1 cellular context compared by ENCODE assay signal in the genomic region with DNA sequence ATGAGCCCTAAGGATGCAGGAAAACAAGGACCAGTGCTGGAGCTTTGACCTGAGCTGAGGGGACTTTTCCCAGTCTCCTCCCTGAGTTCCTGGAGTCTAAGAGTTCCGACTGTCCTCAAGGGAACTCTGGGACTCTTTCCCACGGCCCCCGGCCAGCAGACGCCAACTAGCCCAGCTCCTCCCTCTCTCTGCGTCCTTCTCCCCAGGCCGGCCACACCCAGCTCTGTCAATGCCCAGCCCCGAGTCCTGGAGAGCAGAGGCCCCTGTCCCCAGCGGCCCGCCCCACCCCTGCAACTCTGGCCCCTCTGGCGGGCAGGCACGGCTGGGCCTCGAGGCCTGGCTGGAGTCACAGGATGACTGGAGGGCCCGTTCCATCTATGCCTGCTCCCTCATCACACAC.
TF ChIP-seq lines count a peak whose summit lies in the region.

No MANE protein-coding gene starts in this region.

TF ChIP-seq in K562, 482 proteins besides CTCF, POLR2A, EP300 and RAD21:
- TF ChIP-seq, protein P1, sequence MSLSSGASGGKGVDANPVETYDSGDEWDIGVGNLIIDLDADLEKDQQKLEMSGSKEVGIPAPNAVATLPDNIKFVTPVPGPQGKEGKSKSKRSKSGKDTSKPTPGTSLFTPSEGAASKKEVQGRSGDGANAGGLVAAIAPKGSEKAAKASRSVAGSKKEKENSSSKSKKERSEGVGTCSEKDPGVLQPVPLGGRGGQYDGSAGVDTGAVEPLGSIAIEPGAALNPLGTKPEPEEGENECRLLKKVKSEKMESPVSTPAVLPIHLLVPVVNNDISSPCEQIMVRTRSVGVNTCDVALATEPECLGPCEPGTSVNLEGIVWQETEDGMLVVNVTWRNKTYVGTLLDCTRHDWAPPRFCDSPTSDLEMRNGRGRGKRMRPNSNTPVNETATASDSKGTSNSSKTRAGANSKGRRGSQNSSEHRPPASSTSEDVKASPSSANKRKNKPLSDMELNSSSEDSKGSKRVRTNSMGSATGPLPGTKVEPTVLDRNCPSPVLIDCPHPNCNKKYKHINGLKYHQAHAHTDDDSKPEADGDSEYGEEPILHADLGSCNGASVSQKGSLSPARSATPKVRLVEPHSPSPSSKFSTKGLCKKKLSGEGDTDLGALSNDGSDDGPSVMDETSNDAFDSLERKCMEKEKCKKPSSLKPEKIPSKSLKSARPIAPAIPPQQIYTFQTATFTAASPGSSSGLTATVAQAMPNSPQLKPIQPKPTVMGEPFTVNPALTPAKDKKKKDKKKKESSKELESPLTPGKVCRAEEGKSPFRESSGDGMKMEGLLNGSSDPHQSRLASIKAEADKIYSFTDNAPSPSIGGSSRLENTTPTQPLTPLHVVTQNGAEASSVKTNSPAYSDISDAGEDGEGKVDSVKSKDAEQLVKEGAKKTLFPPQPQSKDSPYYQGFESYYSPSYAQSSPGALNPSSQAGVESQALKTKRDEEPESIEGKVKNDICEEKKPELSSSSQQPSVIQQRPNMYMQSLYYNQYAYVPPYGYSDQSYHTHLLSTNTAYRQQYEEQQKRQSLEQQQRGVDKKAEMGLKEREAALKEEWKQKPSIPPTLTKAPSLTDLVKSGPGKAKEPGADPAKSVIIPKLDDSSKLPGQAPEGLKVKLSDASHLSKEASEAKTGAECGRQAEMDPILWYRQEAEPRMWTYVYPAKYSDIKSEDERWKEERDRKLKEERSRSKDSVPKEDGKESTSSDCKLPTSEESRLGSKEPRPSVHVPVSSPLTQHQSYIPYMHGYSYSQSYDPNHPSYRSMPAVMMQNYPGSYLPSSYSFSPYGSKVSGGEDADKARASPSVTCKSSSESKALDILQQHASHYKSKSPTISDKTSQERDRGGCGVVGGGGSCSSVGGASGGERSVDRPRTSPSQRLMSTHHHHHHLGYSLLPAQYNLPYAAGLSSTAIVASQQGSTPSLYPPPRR (CRISPR knock-in tag; IDR thresholded peaks at IDR 0.05; ENCODE audit: borderline replicate concordance), result no peak
- TF ChIP-seq POLR2AphosphoS2 (IDR thresholded peaks at IDR 0.05; ENCODE audit: low read length) (no peak), ETV6 (IDR thresholded peaks at IDR 0.05; ENCODE audit: borderline replicate concordance in 1 of 2, low read depth in 2 of 2, low read length in 1 of 2) (no peak), ETV6 (CRISPR knock-in tag; IDR thresholded peaks at IDR 0.05; ENCODE audit: borderline replicate concordance) (no peak), SAFB (IDR thresholded peaks at IDR 0.05; ENCODE audit: borderline replicate concordance, low read depth, low read length) (no peak), NCOA6 (IDR thresholded peaks at IDR 0.05) (no peak), HDGF (IDR thresholded peaks at IDR 0.05) (no peak), ZNF217 (CRISPR knock-in tag; IDR thresholded peaks at IDR 0.05) (no peak)
- TF ChIP-seq, protein P2, sequence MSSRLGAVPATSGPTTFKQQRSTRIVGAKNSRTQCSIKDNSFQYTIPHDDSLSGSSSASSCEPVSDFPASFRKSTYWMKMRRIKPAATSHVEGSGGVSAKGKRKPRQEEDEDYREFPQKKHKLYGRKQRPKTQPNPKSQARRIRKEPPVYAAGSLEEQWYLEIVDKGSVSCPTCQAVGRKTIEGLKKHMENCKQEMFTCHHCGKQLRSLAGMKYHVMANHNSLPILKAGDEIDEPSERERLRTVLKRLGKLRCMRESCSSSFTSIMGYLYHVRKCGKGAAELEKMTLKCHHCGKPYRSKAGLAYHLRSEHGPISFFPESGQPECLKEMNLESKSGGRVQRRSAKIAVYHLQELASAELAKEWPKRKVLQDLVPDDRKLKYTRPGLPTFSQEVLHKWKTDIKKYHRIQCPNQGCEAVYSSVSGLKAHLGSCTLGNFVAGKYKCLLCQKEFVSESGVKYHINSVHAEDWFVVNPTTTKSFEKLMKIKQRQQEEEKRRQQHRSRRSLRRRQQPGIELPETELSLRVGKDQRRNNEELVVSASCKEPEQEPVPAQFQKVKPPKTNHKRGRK (tag; IDR thresholded peaks at IDR 0.05), result no peak
- TF ChIP-seq, protein P3, sequence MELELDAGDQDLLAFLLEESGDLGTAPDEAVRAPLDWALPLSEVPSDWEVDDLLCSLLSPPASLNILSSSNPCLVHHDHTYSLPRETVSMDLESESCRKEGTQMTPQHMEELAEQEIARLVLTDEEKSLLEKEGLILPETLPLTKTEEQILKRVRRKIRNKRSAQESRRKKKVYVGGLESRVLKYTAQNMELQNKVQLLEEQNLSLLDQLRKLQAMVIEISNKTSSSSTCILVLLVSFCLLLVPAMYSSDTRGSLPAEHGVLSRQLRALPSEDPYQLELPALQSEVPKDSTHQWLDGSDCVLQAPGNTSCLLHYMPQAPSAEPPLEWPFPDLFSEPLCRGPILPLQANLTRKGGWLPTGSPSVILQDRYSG (tag; conservative IDR thresholded peaks at IDR 0.05; ENCODE audit: low read depth), result no peak
- TF ChIP-seq, protein P4, sequence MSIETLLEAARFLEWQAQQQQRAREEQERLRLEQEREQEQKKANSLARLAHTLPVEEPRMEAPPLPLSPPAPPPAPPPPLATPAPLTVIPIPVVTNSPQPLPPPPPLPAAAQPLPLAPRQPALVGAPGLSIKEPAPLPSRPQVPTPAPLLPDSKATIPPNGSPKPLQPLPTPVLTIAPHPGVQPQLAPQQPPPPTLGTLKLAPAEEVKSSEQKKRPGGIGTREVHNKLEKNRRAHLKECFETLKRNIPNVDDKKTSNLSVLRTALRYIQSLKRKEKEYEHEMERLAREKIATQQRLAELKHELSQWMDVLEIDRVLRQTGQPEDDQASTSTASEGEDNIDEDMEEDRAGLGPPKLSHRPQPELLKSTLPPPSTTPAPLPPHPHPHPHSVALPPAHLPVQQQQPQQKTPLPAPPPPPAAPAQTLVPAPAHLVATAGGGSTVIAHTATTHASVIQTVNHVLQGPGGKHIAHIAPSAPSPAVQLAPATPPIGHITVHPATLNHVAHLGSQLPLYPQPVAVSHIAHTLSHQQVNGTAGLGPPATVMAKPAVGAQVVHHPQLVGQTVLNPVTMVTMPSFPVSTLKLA (conservative IDR thresholded peaks at IDR 0.05), result no peak
